2 cellular contexts compared by ENCODE assay signal in genomic region chr21:17583898-17584297, GRCh38.
TF ChIP-seq lines count a peak whose summit lies in the region.

No MANE protein-coding gene starts in this region.

TF ChIP-seq in HepG2, 621 proteins besides CTCF, POLR2A, EP300 and RAD21 (continued from another document):
- peak; percentile 5 to 54; a peak in 1 of 4 replicates for TF ChIP-seq MAFK (conservative IDR thresholded peaks at IDR 0.05 in 1 of 2, IDR thresholded peaks at IDR 0.05 in 1 of 2; ENCODE audit: low read length in 2 of 2)

TF ChIP-seq in WTC11, 78 proteins besides CTCF, POLR2A, EP300 and RAD21 (continued from another document):
- no peak for TF ChIP-seq ATF3 (CRISPR knock-in tag; conservative IDR thresholded peaks at IDR 0.05)
- TF ChIP-seq, protein P1, sequence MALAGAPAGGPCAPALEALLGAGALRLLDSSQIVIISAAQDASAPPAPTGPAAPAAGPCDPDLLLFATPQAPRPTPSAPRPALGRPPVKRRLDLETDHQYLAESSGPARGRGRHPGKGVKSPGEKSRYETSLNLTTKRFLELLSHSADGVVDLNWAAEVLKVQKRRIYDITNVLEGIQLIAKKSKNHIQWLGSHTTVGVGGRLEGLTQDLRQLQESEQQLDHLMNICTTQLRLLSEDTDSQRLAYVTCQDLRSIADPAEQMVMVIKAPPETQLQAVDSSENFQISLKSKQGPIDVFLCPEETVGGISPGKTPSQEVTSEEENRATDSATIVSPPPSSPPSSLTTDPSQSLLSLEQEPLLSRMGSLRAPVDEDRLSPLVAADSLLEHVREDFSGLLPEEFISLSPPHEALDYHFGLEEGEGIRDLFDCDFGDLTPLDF (CRISPR knock-in tag; IDR thresholded peaks at IDR 0.05), result no peak
